Comparison of ENCODE assay signal across 6 cellular contexts in the genomic region with DNA sequence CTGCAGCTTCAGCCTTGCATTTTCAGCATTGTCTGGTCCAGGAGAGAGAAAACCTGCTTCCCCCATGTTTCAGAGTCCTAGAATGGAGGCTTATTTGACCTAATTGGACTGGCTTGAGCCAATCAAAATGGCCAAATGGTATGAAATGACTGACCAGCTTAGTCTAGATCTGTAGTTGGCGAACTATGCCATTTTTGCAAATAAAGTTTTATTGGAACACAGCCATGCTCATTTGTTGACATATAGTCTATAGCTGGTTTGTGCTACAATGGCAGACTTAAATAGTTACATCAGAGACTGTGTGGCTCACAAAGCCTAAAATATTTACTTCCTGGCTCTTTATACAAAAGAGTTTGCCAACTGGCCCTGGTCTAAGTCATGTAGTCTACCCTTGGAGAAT.
"Had no signal": no experiment of that assay in that cellular context is flagged by ENCODE, and none has a peak within 500 bp of the region (broad histone marks: within the 10 kb centered on the region; RNA-seq: fewer than 3 reads in every experiment).

No MANE protein-coding gene starts in this region.

- H3K9ac ChIP-seq: KMS-11 had no signal

- DNase-seq: IMR-90, KBM-7, KG1 had no signal

- H3K4me2 ChIP-seq: KMS-11 had no signal

- FAIRE-seq: HTR-8/SVneo had no signal

- H3K27ac ChIP-seq: HL-60, KMS-11 had no signal
